Comparison of ENCODE assay signal across 30 cellular contexts in the genomic region with DNA sequence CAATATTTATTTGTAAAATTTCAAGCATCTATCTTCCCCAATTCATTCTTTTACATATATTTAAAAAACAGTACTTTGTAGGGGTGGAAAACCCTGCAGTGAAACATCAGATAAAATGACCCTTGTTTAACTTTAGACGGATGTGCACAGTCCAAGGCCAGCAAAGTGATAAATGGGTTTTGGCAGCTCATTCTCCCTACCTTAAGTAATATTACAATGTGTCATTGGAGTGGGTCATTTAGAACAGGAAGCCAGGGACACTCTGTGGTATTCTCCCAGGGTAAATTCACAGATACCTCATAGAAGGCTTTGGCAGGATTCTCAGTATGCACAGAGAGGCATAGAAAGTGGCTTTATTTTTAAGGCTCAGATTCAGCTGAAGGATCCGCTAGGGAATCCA.
A peak's percentile ranks its signal among the peaks of the same experiment; 100 is the strongest.
DNase-seq lines count a peak whose midpoint lies in the region; ATAC-seq, FAIRE-seq and TF ChIP-seq lines count a peak whose summit lies in the region.
"Had no signal": no experiment of that assay in that cellular context is flagged by ENCODE, and none has a peak within 500 bp of the region (broad histone marks: within the 10 kb centered on the region; RNA-seq: fewer than 3 reads in every experiment).

No MANE protein-coding gene starts in this region.

- WGBS in GM23248 (ENCODE audit: low coverage in 1 of 2, low lambda C conversion rate in 2 of 2, missing lambda C conversion rate in 2 of 2), 2 experiments, result 56 to 76% methylated on average over 2 of the region's 2 CpGs

- H3K9ac ChIP-seq in GM23248, result no peak overlapping the region
- H3K9ac ChIP-seq: parathyroid adenoma, SK-N-SH had no signal

- no peak for TF ChIP-seq CTCF in fibroblast of the aortic adventitia (IDR thresholded peaks at IDR 0.05; ENCODE audit: insufficient read depth, low read length)
- TF ChIP-seq CTCF in D721Med (IDR thresholded peaks at IDR 0.05; ENCODE audit: insufficient read depth, missing control alignments), result no peak
- TF ChIP-seq CTCF in vagina (IDR thresholded peaks at IDR 0.05), result no peak

- H3K9me3 ChIP-seq in GM23248 (ENCODE audit: low read depth), result no peaks in the 10 kb centered on the region
- H3K9me3 ChIP-seq in vagina, result no peaks in the 10 kb centered on the region
- H3K9me3 ChIP-seq: esophagus squamous epithelium, right atrium auricular region had no signal

- ATAC-seq in GM18502 (IDR thresholded peaks at IDR 0.05; ENCODE audit: poor library complexity, unreplicated experiment), result no peak
- ATAC-seq: activated CD4-positive, CD25-positive, alpha-beta regulatory T cell treated with anti-CD3 and anti-CD28 coated beads, Interleukin-2, amount 50 U/mL, for 24 hours; stimulated activated effector memory CD8-positive, alpha-beta T cell treated with anti-CD3 and anti-CD28 coated beads, Interleukin-12 subunit alpha, Interleukin-12 subunit beta, amount 100 ng/mL, for 72 hours had no signal

- H3K9me2 ChIP-seq in GM23248 (ENCODE audit: insufficient read depth), result no peaks in the 10 kb centered on the region
- H3K9me2 ChIP-seq: SK-N-SH had no signal

- no peak overlapping the region for H2AFZ ChIP-seq in GM23248
- H2AFZ ChIP-seq: parathyroid adenoma had no signal

- no peaks in the 10 kb centered on the region for H3K79me2 ChIP-seq in GM23248 (ENCODE audit: insufficient read depth)
- H3K79me2 ChIP-seq: parathyroid adenoma had no signal

- in situ Hi-C loops in GM23248 (cut with MboI), result no loop called here

- FAIRE-seq in D721Med (lab: Jason Lieb, UNC), result no peak
- FAIRE-seq: GM12891, keratinocyte, TTC549 had no signal

- H3K27ac ChIP-seq in GM23248 (no peak overlapping the region), vagina (no peak overlapping the region)
- H3K27ac ChIP-seq: esophagus squamous epithelium, parathyroid adenoma, right atrium auricular region, suprapubic skin had no signal

- no peaks in the 10 kb centered on the region for H3F3A ChIP-seq in GM23248 (ENCODE audit: insufficient read depth)

- H3K36me3 ChIP-seq in GM23248 (ENCODE audit: low read depth) (peaks cover 6% of the 10 kb centered on the region; the same call in 1 of the 2 replicates), vagina (no peaks in the 10 kb centered on the region)
- H3K36me3 ChIP-seq: right atrium auricular region, suprapubic skin had no signal

- peaks cover 9% of the 10 kb centered on the region for H3K4me1 ChIP-seq in GM23248 (ENCODE audit: insufficient read depth)
- H3K4me1 ChIP-seq in vagina, result no peaks in the 10 kb centered on the region
- H3K4me1 ChIP-seq: esophagus squamous epithelium, parathyroid adenoma, right atrium auricular region, suprapubic skin had no signal

- no peak overlapping the region for H3K4me2 ChIP-seq in GM23248 (ENCODE audit: unreplicated experiment)
- H3K4me2 ChIP-seq: SK-N-SH had no signal

- no peak overlapping the region for H3K4me3 ChIP-seq in GM23248
- H3K4me3 ChIP-seq in fibroblast of the aortic adventitia (ENCODE audit: low read depth, low read length), result no peak overlapping the region
- no peak overlapping the region for H3K4me3 ChIP-seq in vagina
- H3K4me3 ChIP-seq: esophagus squamous epithelium, lung, right atrium auricular region, suprapubic skin had no signal

- intact Hi-C loops in vagina (cut with DNase I), result no loop called here

- H4K20me1 ChIP-seq in GM23248 (ENCODE audit: insufficient read depth), result no peaks in the 10 kb centered on the region

- DNase-seq in GM23248 (peak; percentile 53), RPMI7951 (ENCODE audit: low read depth) (peak; percentile 84), fibroblast of the aortic adventitia (ENCODE audit: low read depth) (peak; percentile 39), pons (ENCODE audit: low spot score) (peak; percentile 31), MV-4-11 (lab: John Stamatoyannopoulos, UW) (no peak), D721Med (ENCODE audit: insufficient read length, low spot score) (no peak), vagina (ENCODE audit: extremely low spot score in 2 of 2) (no peak)
- DNase-seq: activated CD4-positive, alpha-beta T cell treated with anti-CD3 and anti-CD28 coated beads, Interleukin-2, amount 50 U/mL, for 48 hours; activated naive CD4-positive, alpha-beta T cell treated with anti-CD3 and anti-CD28 coated beads for 36 hours; amygdala; C1 segment of cervical spinal cord; Calu3; caudate nucleus; DND-41; esophagus squamous epithelium; GOT3; NCI-H2227 treated with DMSO at 0.1 percent for 48 hours; SK-N-SH; stimulated activated CD4-positive, alpha-beta T cell treated with anti-CD3 and anti-CD28 coated beads, Interleukin-12 subunit alpha, Interleukin-12 subunit beta, amount 100 ng/mL, for 4 hours; stimulated activated CD4-positive, alpha-beta T cell treated with anti-CD3 and anti-CD28 coated beads, Interleukin-4, amount 100 ng/mL, for 24 hours had no signal

- no peak for TF ChIP-seq POLR2A in vagina (IDR thresholded peaks at IDR 0.05)

- no peaks in the 10 kb centered on the region for H3K27me3 ChIP-seq in GM23248 (replicated peaks; ENCODE audit: insufficient read depth)
- H3K27me3 ChIP-seq in vagina, result no peaks in the 10 kb centered on the region
- H3K27me3 ChIP-seq: esophagus squamous epithelium, right atrium auricular region, suprapubic skin had no signal

Comparison
In these comparisons a context has a peak if more than half of its experiments do, and no peak if none do; other contexts are left out.
1. DNase-seq: peak in GM23248 (single experiment), RPMI7951 (single experiment), fibroblast of the aortic adventitia (single experiment) and pons (single experiment); none in MV-4-11 (single experiment), D721Med (single experiment) and vagina (0 of 2).